In the genomic region with DNA sequence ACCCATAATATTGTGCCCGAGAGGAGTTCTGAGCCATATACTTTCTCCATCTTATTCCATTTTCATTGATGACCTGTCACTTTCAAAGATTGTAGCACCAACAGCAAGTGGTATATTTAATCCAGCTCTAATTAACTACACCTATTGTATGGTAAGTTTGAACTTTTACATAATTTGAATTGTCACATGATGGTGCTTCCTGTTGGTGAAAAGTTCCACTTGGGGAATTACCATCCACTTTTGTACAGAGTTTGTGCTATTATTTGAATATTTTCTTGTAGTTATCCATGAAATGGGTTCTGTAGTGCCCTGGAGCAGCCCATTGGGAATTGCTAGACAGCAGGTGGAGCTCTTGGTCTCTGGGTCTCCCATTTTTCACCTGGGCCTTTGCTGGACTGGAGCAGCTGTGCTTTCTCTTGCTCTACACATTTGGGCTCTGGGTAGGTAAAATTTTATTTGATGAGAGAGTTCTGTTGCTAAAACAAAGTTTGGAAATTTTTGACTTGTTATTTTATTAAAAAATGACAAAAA, we compare ENCODE assay signal across 9 cellular contexts. TPM values are rescaled to one million over a fixed set of nuclear protein-coding genes. Genes with fewer than 3 reads are reported as not detected.
A peak's percentile ranks its signal among the peaks of the same experiment; 100 is the strongest.
DNase-seq lines count a peak whose midpoint lies in the region; ATAC-seq, FAIRE-seq and TF ChIP-seq lines count a peak whose summit lies in the region.
"Had no signal": no experiment of that assay in that cellular context is flagged by ENCODE, and none has a peak within 500 bp of the region (broad histone marks: within the 10 kb centered on the region; RNA-seq: fewer than 3 reads in every experiment).

No MANE protein-coding gene starts in this region.

- no peak overlapping the region for H3K4me2 ChIP-seq in A549

- no peak overlapping the region for H3K4me3 Mint-ChIP-seq in natural killer cell

- H3K4me3 ChIP-seq in A549 (no peak overlapping the region), GM06990 (replicated peaks; ENCODE audit: low read depth, low read length) (no peak overlapping the region), foreskin fibroblast (ENCODE audit: low read depth in 1 of 2, low read length in 2 of 2) (no peak overlapping the region)
- H3K4me3 ChIP-seq: Peyer's patch had no signal

- H3K9me3 ChIP-seq in A549, result no peaks in the 10 kb centered on the region
- H3K9me3 ChIP-seq: Peyer's patch had no signal

- TF ChIP-seq POLR2A in A549 (IDR thresholded peaks at IDR 0.05; ENCODE audit: low read length), result no peak

- no peak for TF ChIP-seq EP300 in A549 (IDR thresholded peaks at IDR 0.05)

- H3K27ac Mint-ChIP-seq in natural killer cell, result no peak overlapping the region

- CTCF ChIA-PET in A549 (lab: Yijun Ruan, JAX), result interaction anchor here (0.6 to 4.0 kb wide), 37 partner anchors 8 to 460 kb away, joined by 3 to 61 read pairs (median 5); a partner anchor contains a TSS

- POLR2A ChIA-PET in A549 (lab: Yijun Ruan, JAX), result interaction anchor here (1.5 kb wide), 1 partner anchor 8 kb away, joined by 6 read pairs; a partner anchor contains a TSS

- peaks cover 7 to 13% of the 10 kb centered on the region in 2 donors for H3K27me3 Mint-ChIP-seq in natural killer cell (ENCODE audit: low read depth in 2 of 2)

- H3K9me3 Mint-ChIP-seq in natural killer cell, result no peaks in the 10 kb centered on the region

- H3K4me1 Mint-ChIP-seq in natural killer cell, result no peaks in the 10 kb centered on the region

- ATAC-seq in A549 (peak; percentile 95 to 97), HG02973 (IDR thresholded peaks at IDR 0.05; ENCODE audit: unreplicated experiment) (no peak), natural killer cell (no peak)

- WGBS in A549 (ENCODE audit: missing lambda C conversion rate), result 63% methylated on average over 1 of the region's 1 CpG

- peak; percentile 38 to 58 for DNase-seq in A549 (ENCODE audit: low read depth in 1 of 2, low spot score in 1 of 2)
- DNase-seq in GM06990 (ENCODE audit: extremely low read depth, insufficient read length), result no peak
- DNase-seq in RCC 7860 (ENCODE audit: low spot score), result peak; percentile 22
- peak in 1 of 2 donors; percentile 64 for DNase-seq in foreskin fibroblast
- DNase-seq in medulla oblongata (ENCODE audit: extremely low spot score), result no peak
- no peak for DNase-seq in natural killer cell
- no peak for DNase-seq in HTR-8/SVneo (ENCODE audit: insufficient read length, low spot score)
- DNase-seq: Peyer's patch had no signal

- TF ChIP-seq CTCF in A549 (IDR thresholded peaks at IDR 0.05), result peak; percentile 89
- TF ChIP-seq CTCF in GM06990 (IDR thresholded peaks at IDR 0.05; ENCODE audit: insufficient read depth, low read length, poor library complexity, severe bottlenecking), result peak; percentile 23
- peak; percentile 68 for TF ChIP-seq CTCF in foreskin fibroblast (IDR thresholded peaks at IDR 0.05; ENCODE audit: low read depth, low read length)
- no peak for TF ChIP-seq CTCF in natural killer cell (IDR thresholded peaks at IDR 0.05)

- H3K27ac ChIP-seq in A549, result no peak overlapping the region
- H3K27ac ChIP-seq: Peyer's patch had no signal

- H3K4me1 ChIP-seq in A549, result peaks cover 14% of the 10 kb centered on the region; the same call in 1 of the 3 replicates
- H3K4me1 ChIP-seq: Peyer's patch had no signal

- peak; percentile 94 to 95 for TF ChIP-seq RAD21 in A549 (conservative IDR thresholded peaks at IDR 0.05 in 1 of 2, IDR thresholded peaks at IDR 0.05 in 1 of 2)

- intact Hi-C loops in natural killer cell (cut with micrococcal nuclease), result no loop called here

- H3K27me3 ChIP-seq in GM06990 (replicated peaks; ENCODE audit: control insufficient read depth, insufficient read depth, low read length), result no peaks in the 10 kb centered on the region
- H3K27me3 ChIP-seq: Peyer's patch had no signal

- H3K36me3 ChIP-seq in GM06990 (ENCODE audit: control insufficient read depth, insufficient read depth, low read length), result no peaks in the 10 kb centered on the region
- H3K36me3 ChIP-seq: Peyer's patch had no signal

- no peaks in the 10 kb centered on the region for H3K36me3 Mint-ChIP-seq in natural killer cell

- FAIRE-seq in A549 (lab: Jason Lieb, UNC) (no peak), RCC 7860 (lab: Jason Lieb, UNC) (no peak), HTR-8/SVneo (lab: Jason Lieb, UNC) (no peak)

TF ChIP-seq in A549, 52 proteins besides CTCF, POLR2A, EP300 and RAD21:
- TF ChIP-seq FOSB (CRISPR knock-in tag; IDR thresholded peaks at IDR 0.05) (no peak), SMC3 (IDR thresholded peaks at IDR 0.05) (peak; percentile 96), PHF8 (IDR thresholded peaks at IDR 0.05; ENCODE audit: borderline replicate concordance, low read depth) (no peak), HOXB13 (CRISPR knock-in tag; IDR thresholded peaks at IDR 0.05; ENCODE audit: low read depth) (no peak)
- TF ChIP-seq, protein P1, sequence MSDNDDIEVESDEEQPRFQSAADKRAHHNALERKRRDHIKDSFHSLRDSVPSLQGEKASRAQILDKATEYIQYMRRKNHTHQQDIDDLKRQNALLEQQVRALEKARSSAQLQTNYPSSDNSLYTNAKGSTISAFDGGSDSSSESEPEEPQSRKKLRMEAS (IDR thresholded peaks at IDR 0.05), result no peak
- TF ChIP-seq, protein P2, sequence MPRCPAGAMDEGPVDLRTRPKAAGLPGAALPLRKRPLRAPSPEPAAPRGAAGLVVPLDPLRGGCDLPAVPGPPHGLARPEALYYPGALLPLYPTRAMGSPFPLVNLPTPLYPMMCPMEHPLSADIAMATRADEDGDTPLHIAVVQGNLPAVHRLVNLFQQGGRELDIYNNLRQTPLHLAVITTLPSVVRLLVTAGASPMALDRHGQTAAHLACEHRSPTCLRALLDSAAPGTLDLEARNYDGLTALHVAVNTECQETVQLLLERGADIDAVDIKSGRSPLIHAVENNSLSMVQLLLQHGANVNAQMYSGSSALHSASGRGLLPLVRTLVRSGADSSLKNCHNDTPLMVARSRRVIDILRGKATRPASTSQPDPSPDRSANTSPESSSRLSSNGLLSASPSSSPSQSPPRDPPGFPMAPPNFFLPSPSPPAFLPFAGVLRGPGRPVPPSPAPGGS (IDR thresholded peaks at IDR 0.05), result no peak
- TF ChIP-seq, protein P3, sequence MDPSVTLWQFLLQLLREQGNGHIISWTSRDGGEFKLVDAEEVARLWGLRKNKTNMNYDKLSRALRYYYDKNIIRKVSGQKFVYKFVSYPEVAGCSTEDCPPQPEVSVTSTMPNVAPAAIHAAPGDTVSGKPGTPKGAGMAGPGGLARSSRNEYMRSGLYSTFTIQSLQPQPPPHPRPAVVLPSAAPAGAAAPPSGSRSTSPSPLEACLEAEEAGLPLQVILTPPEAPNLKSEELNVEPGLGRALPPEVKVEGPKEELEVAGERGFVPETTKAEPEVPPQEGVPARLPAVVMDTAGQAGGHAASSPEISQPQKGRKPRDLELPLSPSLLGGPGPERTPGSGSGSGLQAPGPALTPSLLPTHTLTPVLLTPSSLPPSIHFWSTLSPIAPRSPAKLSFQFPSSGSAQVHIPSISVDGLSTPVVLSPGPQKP (IDR thresholded peaks at IDR 0.05; ENCODE audit: low read depth, low read length), result no peak

RNA-seq across cellular contexts. Expression of a gene that starts 3.0 kb away (rescaled TPM):
- polyA plus RNA-seq in A549 (2011; rRNA removed), result 0.06 TPM in 1 of 2 replicates, not detected in the other
- polyA plus RNA-seq in A549 (2012; cell fraction: cytosol; rRNA removed), result not detected in 2 replicates
- not detected in 2 replicates for polyA plus RNA-seq in A549 (2012; cell fraction: nucleus; rRNA removed)
- not detected in 3 replicates for polyA plus RNA-seq in A549 (2017; fragmentation: RNase III; extraction: RNeasy Plus Mini Kit Qiagen cat#74134 plus additional on column Dnase treatment)
- not detected in 2 replicates for polyA minus RNA-seq in A549 (2011; rRNA and poly(A)+ RNA removed)
- total RNA-seq in natural killer cell, result not detected
- total RNA-seq: Peyer's patch had no signal

RNA-seq across cellular contexts. Expression of a gene that starts 7.5 kb away (rescaled TPM):
- polyA plus RNA-seq in A549 (2011; rRNA removed) (4.8 and 5.5 TPM in 2 replicates), A549 (2017; fragmentation: RNase III; extraction: RNeasy Plus Mini Kit Qiagen cat#74134 plus additional on column Dnase treatment) (2.0 to 2.4 TPM (median 2.2 TPM) in 3 replicates)
- polyA plus RNA-seq in A549 (2012; cell fraction: cytosol; rRNA removed), result 0.90 and 1.0 TPM in 2 replicates
- 0.67 and 0.81 TPM in 2 replicates for polyA plus RNA-seq in A549 (2012; cell fraction: nucleus; rRNA removed)
- 1.9 and 3.4 TPM in 2 replicates for polyA minus RNA-seq in A549 (2011; rRNA and poly(A)+ RNA removed)
- under 1 TPM; 0.28 to 0.79 (median 0.33) TPM for total RNA-seq in natural killer cell

RNA-seq across cellular contexts. Expression of a gene that starts 7.7 kb away (rescaled TPM):
- polyA plus RNA-seq in A549 (2011; rRNA removed) (32.1 and 50.3 TPM in 2 replicates), A549 (2017; fragmentation: RNase III; extraction: RNeasy Plus Mini Kit Qiagen cat#74134 plus additional on column Dnase treatment) (45.7 to 52.2 TPM (median 50.3 TPM) in 3 replicates)
- polyA plus RNA-seq in A549 (2012; cell fraction: cytosol; rRNA removed), result 26.9 and 30.3 TPM in 2 replicates
- 26.0 and 29.9 TPM in 2 replicates for polyA plus RNA-seq in A549 (2012; cell fraction: nucleus; rRNA removed)
- 16.0 and 19.2 TPM in 2 replicates for polyA minus RNA-seq in A549 (2011; rRNA and poly(A)+ RNA removed)
- total RNA-seq in natural killer cell, result 100 to 1,000 TPM; 130 to 159 (median 134) TPM

RNA-seq across cellular contexts. Expression of a gene that starts 32.3 kb away (rescaled TPM):
- polyA plus RNA-seq in A549 (2011; rRNA removed), result not detected in 2 replicates
- polyA plus RNA-seq in A549 (2012; cell fraction: cytosol; rRNA removed), result 0.01 and 0.07 TPM in 2 replicates
- not detected in 2 replicates for polyA plus RNA-seq in A549 (2012; cell fraction: nucleus; rRNA removed)
- not detected in 3 replicates for polyA plus RNA-seq in A549 (2017; fragmentation: RNase III; extraction: RNeasy Plus Mini Kit Qiagen cat#74134 plus additional on column Dnase treatment)
- polyA minus RNA-seq in A549 (2011; rRNA and poly(A)+ RNA removed), result not detected in 2 replicates
- not detected for total RNA-seq in natural killer cell

Comparison
In these comparisons a context has a peak if more than half of its experiments do, and no peak if none do; other contexts are left out.
1. ATAC-seq: peak in A549 (2 of 2); none in HG02973 (single experiment) and natural killer cell (0 of 3).
2. DNase-seq: peak in A549 (2 of 2) and RCC 7860 (single experiment); none in GM06990 (single experiment), medulla oblongata (single experiment), natural killer cell (single experiment) and HTR-8/SVneo (single experiment).